1 cellular context compared by ENCODE assay signal in the genomic region with DNA sequence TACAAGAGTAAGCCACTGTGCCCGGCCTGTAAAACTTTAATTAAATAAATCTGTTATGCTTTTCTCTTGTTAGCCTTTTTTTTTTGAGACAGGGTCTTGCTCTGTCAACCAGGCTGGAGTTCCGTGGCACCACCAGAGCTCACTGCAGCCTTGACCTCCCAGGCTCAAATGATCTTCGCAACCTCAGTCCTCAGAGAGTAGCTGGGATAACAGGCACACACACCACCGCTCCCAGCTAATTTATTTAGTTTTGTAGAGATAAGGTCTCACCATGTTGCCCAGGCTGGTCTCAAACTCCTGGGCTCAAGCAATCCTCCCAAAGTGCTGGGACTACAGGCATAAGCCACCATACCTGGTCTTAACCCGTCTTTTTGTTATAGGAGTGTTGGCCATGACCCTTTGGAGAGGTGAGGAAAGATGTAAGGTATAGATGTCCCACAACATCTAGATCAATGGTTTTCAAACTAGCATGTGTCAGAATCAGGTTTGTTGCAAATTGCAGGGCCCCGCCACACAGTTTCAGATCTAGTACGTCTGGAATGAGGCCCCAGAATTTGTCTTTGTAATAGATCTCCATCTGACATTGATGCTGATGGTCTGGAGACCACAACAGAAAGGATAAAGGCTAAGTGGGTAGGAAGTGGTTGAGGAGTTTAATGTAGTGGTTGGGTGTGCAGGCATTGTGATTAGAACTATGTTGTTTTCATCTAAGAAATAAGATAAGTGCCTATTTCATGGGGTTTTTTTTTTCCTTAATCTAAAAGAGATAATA.
A peak's percentile ranks its signal among the peaks of the same experiment; 100 is the strongest.
TF ChIP-seq lines count a peak whose summit lies in the region.

No MANE protein-coding gene starts in this region.

TF ChIP-seq in HepG2, 621 proteins besides CTCF, POLR2A, EP300 and RAD21:
- TF ChIP-seq GATA4 (IDR thresholded peaks at IDR 0.05; ENCODE audit: borderline replicate concordance, low read depth) (no peak), PCBP1 (IDR thresholded peaks at IDR 0.05; ENCODE audit: borderline replicate concordance, low read depth, low read length) (no peak), THAP11 (CRISPR knock-in tag; IDR thresholded peaks at IDR 0.05) (no peak), ZFAT (CRISPR knock-in tag; conservative IDR thresholded peaks at IDR 0.05) (no peak), DZIP1 (CRISPR knock-in tag; IDR thresholded peaks at IDR 0.05) (no peak), MED1 (CRISPR knock-in tag; IDR thresholded peaks at IDR 0.05) (0 out of 2 replicates have a peak, but pooled peaks have one; percentile 11), MIER2 (CRISPR knock-in tag; IDR thresholded peaks at IDR 0.05) (no peak), SRSF1 (optimal IDR thresholded peaks at IDR 0.05; ENCODE audit: low read depth, low read length) (no peak), CENPX (CRISPR knock-in tag; IDR thresholded peaks at IDR 0.05) (no peak), NR2F1 (CRISPR knock-in tag; IDR thresholded peaks at IDR 0.05) (peak in 1 of 2 experiments; percentile 29; a peak in 1 of 4 replicates), ZNF343 (CRISPR knock-in tag; IDR thresholded peaks at IDR 0.05) (no peak), NR2F6 (IDR thresholded peaks at IDR 0.05) (no peak), NR2F6 (CRISPR knock-in tag; IDR thresholded peaks at IDR 0.05) (peak; percentile 21; the same call in 1 of the 2 replicates), MZF1 (CRISPR knock-in tag; IDR thresholded peaks at IDR 0.05; ENCODE audit: borderline replicate concordance) (no peak), RXRA (CRISPR knock-in tag; IDR thresholded peaks at IDR 0.05) (no peak), HNRNPK (IDR thresholded peaks at IDR 0.05; ENCODE audit: low read depth, low read length, poor library complexity, severe bottlenecking) (no peak), ARID2 (CRISPR knock-in tag; IDR thresholded peaks at IDR 0.05; ENCODE audit: borderline replicate concordance) (no peak), NCOA5 (CRISPR knock-in tag; IDR thresholded peaks at IDR 0.05) (no peak), THAP7 (CRISPR knock-in tag; IDR thresholded peaks at IDR 0.05) (0 out of 2 replicates have a peak, but pooled peaks have one; percentile 27), GATAD1 (CRISPR knock-in tag; IDR thresholded peaks at IDR 0.05) (no peak), HCFC1 (IDR thresholded peaks at IDR 0.05; ENCODE audit: low read depth, low read length) (no peak), TBP (CRISPR knock-in tag; IDR thresholded peaks at IDR 0.05) (no peak), SETDB1 (CRISPR knock-in tag; IDR thresholded peaks at IDR 0.05; ENCODE audit: borderline replicate concordance) (no peak), ERF (CRISPR knock-in tag; IDR thresholded peaks at IDR 0.05) (0 out of 2 replicates have a peak, but pooled peaks have one; percentile 19), ZNF546 (CRISPR knock-in tag; conservative IDR thresholded peaks at IDR 0.05) (no peak)
- TF ChIP-seq, protein P1, sequence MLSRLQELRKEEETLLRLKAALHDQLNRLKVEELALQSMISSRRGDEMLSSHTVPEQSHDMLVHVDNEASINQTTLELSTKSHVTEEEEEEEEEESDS (CRISPR knock-in tag; IDR thresholded peaks at IDR 0.05; ENCODE audit: borderline replicate concordance), result no peak
- TF ChIP-seq, protein P2, sequence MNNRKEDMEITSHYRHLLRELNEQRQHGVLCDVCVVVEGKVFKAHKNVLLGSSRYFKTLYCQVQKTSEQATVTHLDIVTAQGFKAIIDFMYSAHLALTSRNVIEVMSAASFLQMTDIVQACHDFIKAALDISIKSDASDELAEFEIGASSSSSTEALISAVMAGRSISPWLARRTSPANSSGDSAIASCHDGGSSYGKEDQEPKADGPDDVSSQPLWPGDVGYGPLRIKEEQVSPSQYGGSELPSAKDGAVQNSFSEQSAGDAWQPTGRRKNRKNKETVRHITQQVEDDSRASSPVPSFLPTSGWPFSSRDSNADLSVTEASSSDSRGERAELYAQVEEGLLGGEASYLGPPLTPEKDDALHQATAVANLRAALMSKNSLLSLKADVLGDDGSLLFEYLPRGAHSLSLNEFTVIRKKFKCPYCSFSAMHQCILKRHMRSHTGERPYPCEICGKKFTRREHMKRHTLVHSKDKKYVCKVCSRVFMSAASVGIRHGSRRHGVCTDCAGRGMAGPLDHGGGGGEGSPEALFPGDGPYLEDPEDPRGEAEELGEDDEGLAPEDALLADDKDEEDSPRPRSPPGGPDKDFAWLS (CRISPR knock-in tag; IDR thresholded peaks at IDR 0.05; ENCODE audit: borderline replicate concordance), result no peak
- TF ChIP-seq, protein P3, sequence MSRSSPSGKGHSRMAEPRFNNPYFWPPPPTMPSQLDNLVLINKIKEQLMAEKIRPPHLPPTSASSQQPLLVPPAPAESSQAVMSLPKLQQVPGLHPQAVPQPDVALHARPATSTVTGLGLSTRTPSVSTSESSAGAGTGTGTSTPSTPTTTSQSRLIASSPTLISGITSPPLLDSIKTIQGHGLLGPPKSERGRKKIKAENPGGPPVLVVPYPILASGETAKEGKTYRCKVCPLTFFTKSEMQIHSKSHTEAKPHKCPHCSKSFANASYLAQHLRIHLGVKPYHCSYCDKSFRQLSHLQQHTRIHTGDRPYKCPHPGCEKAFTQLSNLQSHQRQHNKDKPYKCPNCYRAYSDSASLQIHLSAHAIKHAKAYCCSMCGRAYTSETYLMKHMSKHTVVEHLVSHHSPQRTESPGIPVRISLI (CRISPR knock-in tag; IDR thresholded peaks at IDR 0.05; ENCODE audit: borderline replicate concordance), result no peak
- TF ChIP-seq, protein P4, sequence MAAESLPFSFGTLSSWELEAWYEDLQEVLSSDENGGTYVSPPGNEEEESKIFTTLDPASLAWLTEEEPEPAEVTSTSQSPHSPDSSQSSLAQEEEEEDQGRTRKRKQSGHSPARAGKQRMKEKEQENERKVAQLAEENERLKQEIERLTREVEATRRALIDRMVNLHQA (CRISPR knock-in tag; IDR thresholded peaks at IDR 0.05), result no peak
